Comparison of ENCODE assay signal across 11 cellular contexts in the genomic region with DNA sequence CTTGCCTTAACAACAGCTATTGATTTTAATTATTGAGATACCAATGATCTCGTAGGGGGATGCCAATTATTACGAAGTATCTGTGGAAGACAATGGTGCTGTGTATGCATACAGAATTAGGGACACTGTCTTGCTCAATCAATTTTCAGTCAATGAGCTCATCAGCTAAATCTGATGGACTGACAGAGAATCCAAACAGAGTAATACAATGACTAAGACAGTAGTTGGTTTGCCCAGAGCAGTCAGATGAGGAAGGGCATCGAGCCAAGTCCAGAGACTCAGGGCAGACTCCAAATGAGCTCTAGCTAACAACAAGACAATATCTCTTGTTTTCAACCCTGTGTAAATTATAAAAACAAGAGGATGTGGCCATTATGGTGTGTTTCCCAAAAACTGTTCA. TPM values are rescaled to one million over a fixed set of nuclear protein-coding genes. Genes with fewer than 3 reads are reported as not detected.
A peak's percentile ranks its signal among the peaks of the same experiment; 100 is the strongest.
DNase-seq lines count a peak whose midpoint lies in the region; ATAC-seq and TF ChIP-seq lines count a peak whose summit lies in the region.
"Had no signal": no experiment of that assay in that cellular context is flagged by ENCODE, and none has a peak within 500 bp of the region (broad histone marks: within the 10 kb centered on the region; RNA-seq: fewer than 3 reads in every experiment).

No MANE protein-coding gene starts in this region.

- H3K4me2 ChIP-seq in mammary epithelial cell (ENCODE audit: insufficient read depth, low read depth, low read length): no peak overlapping the region

- dilution Hi-C loops in mammary epithelial cell (cut with HindIII; ENCODE audit: low sequenced_read_pairs): no loop called here

- ATAC-seq in HG03378 (IDR thresholded peaks at IDR 0.05; ENCODE audit: unreplicated experiment): no peak
- ATAC-seq: CD8-positive, alpha-beta T cell had no signal

- H2AFZ ChIP-seq in ACC112 (ENCODE audit: low read length, unreplicated experiment): no peak overlapping the region
- H2AFZ ChIP-seq in mammary epithelial cell (ENCODE audit: low read depth, low read length): no peak overlapping the region

- H3K27me3 ChIP-seq in ACC112 (ENCODE audit: insufficient read depth, low read length) (no peaks in the 10 kb centered on the region), mammary epithelial cell (ENCODE audit: insufficient read depth, low read length) (no peaks in the 10 kb centered on the region), kidney epithelial cell (ENCODE audit: control insufficient read depth, insufficient read depth, low read length) (no peaks in the 10 kb centered on the region)

- no peak overlapping the region for H3K9ac ChIP-seq in mammary epithelial cell (ENCODE audit: insufficient read depth, low read length)

- H4K20me1 ChIP-seq in mammary epithelial cell (ENCODE audit: insufficient read depth, low read length): no peaks in the 10 kb centered on the region

- WGBS in mammary epithelial cell (ENCODE audit: low coverage, missing lambda C conversion rate): 0% methylated on average over 3 of the region's 3 CpGs

- peak; percentile 35 for DNase-seq in LoVo (ENCODE audit: low spot score)
- DNase-seq in mammary epithelial cell: peak; percentile 93
- DNase-seq in kidney epithelial cell (ENCODE audit: low read depth): peak; percentile 89
- no peak for DNase-seq in central memory CD4-positive, alpha-beta T cell
- no peak for DNase-seq in stimulated activated CD4-positive, alpha-beta T cell treated with anti-CD3 and anti-CD28 coated beads, Interleukin-2, amount 100 ng/mL, for 24 hours
- no peak for DNase-seq in NCI-H510A treated with DMSO at 0.1 percent for 48 hours (lab: John Stamatoyannopoulos, UW)
- DNase-seq: CD8-positive, alpha-beta T cell; naive B cell had no signal

- H3K79me2 ChIP-seq in ACC112 (ENCODE audit: control insufficient read depth, insufficient read depth, low read length, unreplicated experiment) (no peaks in the 10 kb centered on the region), mammary epithelial cell (ENCODE audit: insufficient read depth, low read length) (no peaks in the 10 kb centered on the region)

- no TSS peak for BruUV-seq in mammary epithelial cell (replicated peaks; lab: Mats Ljungman, UMichigan)

- TF ChIP-seq CTCF in mammary epithelial cell (conservative IDR thresholded peaks at IDR 0.05 in 1 of 2, IDR thresholded peaks at IDR 0.05 in 1 of 2; ENCODE audit: extremely low read depth in 1 of 2, insufficient read depth in 1 of 2, low read depth in 1 of 2, low read length in 2 of 2) (no peak), kidney epithelial cell (IDR thresholded peaks at IDR 0.05; ENCODE audit: insufficient read depth, low read length, poor library complexity, severe bottlenecking) (no peak)

- H3K36me3 ChIP-seq in ACC112 (ENCODE audit: insufficient read depth, low read length): no peaks in the 10 kb centered on the region
- no peaks in the 10 kb centered on the region for H3K36me3 ChIP-seq in mammary epithelial cell (ENCODE audit: insufficient read depth, low read length)
- no peaks in the 10 kb centered on the region for H3K36me3 ChIP-seq in kidney epithelial cell (ENCODE audit: control insufficient read depth, insufficient read depth, low read length)

- CTCF ChIA-PET in mammary epithelial cell (lab: Charles Lee; ENCODE audit: low non-redundant PET): interaction anchor here (0.7 kb wide), 1 partner anchor 18 kb away, joined by 7 read pairs; no protein-coding TSS in a partner anchor

- H3K27ac ChIP-seq in ACC112 (ENCODE audit: low read depth, low read length) (peak overlapping the region; percentile 31), mammary epithelial cell (ENCODE audit: insufficient read depth, low read depth, low read length) (peak overlapping the region; percentile 47)

- in situ Hi-C loops in mammary epithelial cell (cut with MboI; ENCODE audit: low sequenced_read_pairs in 2 of 2): no loop called here

- peaks cover 31% of the 10 kb centered on the region for H3K4me1 ChIP-seq in ACC112 (ENCODE audit: control insufficient read depth, insufficient read depth, low read length, unreplicated experiment)
- peaks cover 29% of the 10 kb centered on the region for H3K4me1 ChIP-seq in mammary epithelial cell (ENCODE audit: insufficient read depth, low read length)

- no peaks in the 10 kb centered on the region for H3K9me3 ChIP-seq in mammary epithelial cell (replicated peaks; ENCODE audit: insufficient read depth, low read length)

- intact Hi-C loops in mammary epithelial cell (cut with micrococcal nuclease): no loop called here

- H3K4me3 ChIP-seq in ACC112 (ENCODE audit: low read depth, low read length): no peak overlapping the region
- H3K4me3 ChIP-seq in mammary epithelial cell (replicated peaks in 1 of 3; ENCODE audit: insufficient read depth in 1 of 3, low read depth in 2 of 3, low read length in 3 of 3): no peak overlapping the region
- no peak overlapping the region for H3K4me3 ChIP-seq in kidney epithelial cell (ENCODE audit: low read depth, low read length)

RNA-seq across cellular contexts. Expression of a gene that starts 14.7 kb away (rescaled TPM):
- total RNA-seq in mammary epithelial cell (not detected), kidney epithelial cell (not detected in 2 replicates)
- not detected for polyA plus RNA-seq in mammary epithelial cell
- not detected for polyA minus RNA-seq in mammary epithelial cell
- total RNA-seq: CD8-positive, alpha-beta T cell; cerebellum had no signal

RNA-seq across cellular contexts. Expression of a gene that starts 20.9 kb away (rescaled TPM):
- total RNA-seq in mammary epithelial cell: 10 to 100 TPM; 45.4 to 46.7 TPM
- polyA plus RNA-seq in mammary epithelial cell: 17.2 TPM
- 5.4 TPM for polyA minus RNA-seq in mammary epithelial cell
- 28.9 and 32.7 TPM in 2 replicates for total RNA-seq in kidney epithelial cell

Comparison
In these comparisons a context has a peak if more than half of its experiments do, and no peak if none do; other contexts are left out.
1. DNase-seq: peak in LoVo (single experiment), mammary epithelial cell (single experiment) and kidney epithelial cell (single experiment); none in central memory CD4-positive, alpha-beta T cell (single experiment), stimulated activated CD4-positive, alpha-beta T cell treated with anti-CD3 and anti-CD28 coated beads, Interleukin-2, amount 100 ng/mL, for 24 hours (0 of 2) and NCI-H510A treated with DMSO at 0.1 percent for 48 hours (single experiment).